1 cellular context compared by ENCODE assay signal in the genomic region with DNA sequence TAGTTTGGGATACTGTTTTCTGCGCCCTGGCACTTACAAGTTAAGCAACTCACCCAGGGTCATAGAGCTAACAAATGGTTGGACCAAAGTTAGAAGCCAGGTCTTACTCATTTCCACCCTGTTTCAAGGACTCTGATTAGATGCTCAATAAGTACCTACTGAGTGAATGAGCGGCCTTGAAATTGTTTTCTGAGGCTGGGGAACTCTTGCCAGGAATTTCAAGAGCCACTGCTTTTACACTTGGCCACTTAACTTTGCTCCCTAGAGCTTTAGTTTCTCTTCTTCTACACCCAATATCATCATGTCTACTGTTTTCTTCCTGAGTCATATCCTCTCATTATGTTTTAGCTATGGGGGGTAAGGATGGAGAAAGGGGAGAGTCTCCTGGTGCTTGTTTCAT.
TF ChIP-seq lines count a peak whose summit lies in the region.

No MANE protein-coding gene starts in this region.

TF ChIP-seq in endothelial cell of umbilical vein, 7 proteins besides CTCF, POLR2A, EP300 and RAD21:
- TF ChIP-seq GATA2 (IDR thresholded peaks at IDR 0.05; ENCODE audit: insufficient read depth, insufficient read length, low read depth, low read length) (peak; percentile 53), JUN (IDR thresholded peaks at IDR 0.05; ENCODE audit: borderline replicate concordance, insufficient read depth, insufficient read length, low read depth) (peak; percentile 57), FOS (IDR thresholded peaks at IDR 0.05; ENCODE audit: borderline replicate concordance, insufficient read depth, low read length) (peak; percentile 66), MYC (IDR thresholded peaks at IDR 0.05; ENCODE audit: low read depth, low read length) (no peak), POLR2AphosphoS5 (IDR thresholded peaks at IDR 0.05; ENCODE audit: insufficient read depth, low read depth, low read length) (peak; percentile 36), EZH2 (IDR thresholded peaks at IDR 0.05; ENCODE audit: borderline replicate concordance, low read depth, low read length, severe bottlenecking) (no peak)
TF ChIP-seq in endothelial cell of umbilical vein: peak in this region for 4.
